ENCODE assay signal across 19 cellular contexts in genomic region chr6:33211136-33211535, GRCh38.
"Had no signal": no experiment of that assay in that cellular context is flagged by ENCODE, and none has a peak within 500 bp of the region (broad histone marks: within the 10 kb centered on the region; RNA-seq: fewer than 3 reads in every experiment).

No MANE protein-coding gene starts in this region.

- H3K27ac ChIP-seq: heart right ventricle, lower lobe of right lung, ovary, right atrium auricular region, sigmoid colon, skin epidermis, stomach, thoracic aorta, transverse colon had no signal

- H3K4me3 Mint-ChIP-seq: memory B cell had no signal

- ATAC-seq: esophagus mucosa, heart right ventricle, left lobe of liver, lower lobe of right lung had no signal

- H3K9me3 Mint-ChIP-seq: memory B cell, naive B cell, nephron progenitor cell had no signal

- H3K27ac Mint-ChIP-seq: memory B cell, nephron progenitor cell had no signal

- H3K4me3 ChIP-seq: heart right ventricle, lower lobe of right lung, ovary, right atrium auricular region, sigmoid colon, skin epidermis, stomach, thoracic aorta, transverse colon had no signal

- H3K9me3 ChIP-seq: heart right ventricle, lower lobe of right lung, ovary, right atrium auricular region, sigmoid colon, stomach, thoracic aorta, transverse colon had no signal

- H3K36me3 ChIP-seq: ovary had no signal

- H3K27me3 ChIP-seq: ovary, right atrium auricular region, sigmoid colon had no signal

- DNase-seq: cortex of kidney; effector memory CD4-positive, alpha-beta T cell; heart right ventricle; hypothalamus; lower lobe of right lung; naive B cell; nephron progenitor cell; ovary; sigmoid colon; stimulated activated naive CD4-positive, alpha-beta T cell; stomach; substantia nigra; transverse colon had no signal
